20 cellular contexts compared by ENCODE assay signal in the genomic region with DNA sequence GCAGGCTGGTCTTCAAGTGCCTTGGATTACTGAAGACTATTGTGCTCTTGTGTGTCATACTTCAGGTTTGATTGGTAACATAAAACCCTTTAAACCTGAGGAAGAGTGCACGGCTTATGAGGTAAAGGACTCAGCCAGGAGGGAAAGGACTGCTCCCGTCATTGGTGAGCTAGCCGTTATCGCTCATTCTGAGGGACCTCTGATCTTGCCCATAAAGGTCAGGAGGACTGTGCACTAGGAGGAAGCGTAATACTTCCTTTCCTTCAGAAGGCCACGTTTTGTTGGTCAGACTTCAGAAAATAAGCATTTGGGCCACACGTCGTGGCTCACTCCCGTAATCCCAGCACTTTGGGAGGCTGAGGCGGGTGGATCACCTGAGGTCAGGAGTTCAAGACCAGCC. TPM values are rescaled to one million over a fixed set of nuclear protein-coding genes. Genes with fewer than 3 reads are reported as not detected.
DNase-seq lines count a peak whose midpoint lies in the region; ATAC-seq, FAIRE-seq and TF ChIP-seq lines count a peak whose summit lies in the region.
"Had no signal": no experiment of that assay in that cellular context is flagged by ENCODE, and none has a peak within 500 bp of the region (broad histone marks: within the 10 kb centered on the region; RNA-seq: fewer than 3 reads in every experiment).

No MANE protein-coding gene starts in this region.

- no peak overlapping the region for H3K14ac ChIP-seq in neuronal stem cell (ENCODE audit: low read length)

- H2AFZ ChIP-seq in DND-41 (ENCODE audit: low read depth, low read length) (no peak overlapping the region), K562 (ENCODE audit: low read depth, low read length) (no peak overlapping the region), neuronal stem cell (ENCODE audit: low read length) (no peak overlapping the region)
- H2AFZ ChIP-seq: GM23248 had no signal

- H3K27ac ChIP-seq in DND-41 (ENCODE audit: low read length): 0 out of 2 replicates have a peak overlapping the region, but pooled peaks have one; percentile 28
- peak overlapping the region; percentile 16; the same call in 1 of the 2 replicates for H3K27ac ChIP-seq in HL-60 (replicated peaks)
- H3K27ac ChIP-seq in K562 (ENCODE audit: extremely low read depth, low read depth, low read length): no peak overlapping the region
- no peak overlapping the region for H3K27ac ChIP-seq in neuronal stem cell (replicated peaks; ENCODE audit: low read length)
- H3K27ac ChIP-seq: GM23248 had no signal

- H4K8ac ChIP-seq in neuronal stem cell (ENCODE audit: low read depth, low read length): no peak overlapping the region

- no peak overlapping the region for H3K23ac ChIP-seq in neuronal stem cell (ENCODE audit: low read depth, low read length, poor library complexity)

- H3K4me1 ChIP-seq in DND-41 (ENCODE audit: insufficient read depth, low read length) (no peaks in the 10 kb centered on the region), K562 (replicated peaks in 1 of 2; ENCODE audit: control insufficient read depth in 2 of 2, insufficient read depth in 2 of 2, low read length in 2 of 2) (no peaks in the 10 kb centered on the region; a peak in 2 of 5 replicates), neuronal stem cell (ENCODE audit: control insufficient read depth in 2 of 2, insufficient read depth in 1 of 2, low read depth in 1 of 2, low read length in 2 of 2) (no peaks in the 10 kb centered on the region)
- H3K4me1 ChIP-seq: Caco-2 had no signal

- H3K4me2 ChIP-seq in DND-41 (ENCODE audit: insufficient read depth, low read length): no peak overlapping the region
- no peak overlapping the region for H3K4me2 ChIP-seq in K562 (ENCODE audit: insufficient read depth, low read length)
- H3K4me2 ChIP-seq in neuronal stem cell (ENCODE audit: insufficient read depth, low read length, poor library complexity, severe bottlenecking): no peak overlapping the region

- in situ Hi-C loops in K562 (cut with MboI): no loop called here
- in situ Hi-C loops in GM13976 (cut with MboI; ENCODE audit: low sequenced_read_pairs, unreplicated experiment): no loop called here

- BruUV-seq in K562 (replicated peaks; lab: Mats Ljungman, UMichigan): no TSS peak

- H3K4me3 ChIP-seq in DND-41 (ENCODE audit: low read depth in 1 of 2, low read length in 2 of 2) (no peak overlapping the region), HL-60 (replicated peaks; ENCODE audit: insufficient read depth, low read length) (no peak overlapping the region), K562 (no peak overlapping the region), neuronal stem cell (ENCODE audit: low read length in 2 of 2) (no peak overlapping the region), foreskin fibroblast (ENCODE audit: low read depth in 1 of 2, low read length in 2 of 2) (no peak overlapping the region)
- H3K4me3 ChIP-seq: GM12878, GM23248 had no signal

- H3K79me2 ChIP-seq in DND-41 (ENCODE audit: insufficient read depth, low read length) (peaks cover 78% of the 10 kb centered on the region), K562 (ENCODE audit: control insufficient read depth, insufficient read depth, low read length) (no peaks in the 10 kb centered on the region)

- ATAC-seq in DND-41 (ENCODE audit: insufficient read depth, low read depth) (no peak), K562 (no peak), GM21381 (IDR thresholded peaks at IDR 0.05; ENCODE audit: unreplicated experiment) (no peak)
- ATAC-seq: CD8-positive, alpha-beta T cell; GM12878 had no signal

- H3K27me3 ChIP-seq in DND-41 (ENCODE audit: insufficient read depth, low read length, poor library complexity) (no peaks in the 10 kb centered on the region), HL-60 (ENCODE audit: insufficient read depth, poor library complexity, severe bottlenecking) (no peaks in the 10 kb centered on the region), K562 (ENCODE audit: control insufficient read depth in 2 of 2, insufficient read depth in 2 of 2, low read length in 2 of 2) (no peaks in the 10 kb centered on the region), neuronal stem cell (ENCODE audit: control insufficient read depth in 3 of 3, insufficient read depth in 3 of 3, low read depth in 1 of 3, low read length in 3 of 3) (no peaks in the 10 kb centered on the region)

- H3K9ac ChIP-seq in DND-41 (ENCODE audit: low read depth, low read length) (no peak overlapping the region), K562 (ENCODE audit: insufficient read depth in 1 of 2, low read depth in 2 of 2, low read length in 2 of 2) (no peak overlapping the region), neuronal stem cell (ENCODE audit: low read depth, low read length, poor library complexity) (peak overlapping the region; percentile 27)
- H3K9ac ChIP-seq: GM23248 had no signal

- no peak for TF ChIP-seq POLR2A in K562 (conservative IDR thresholded peaks at IDR 0.05)

- 81% methylated on average over 10 of the region's 10 CpGs for WGBS in K562 (ENCODE audit: insufficient coverage, low coverage, missing lambda C conversion rate)
- whole genome bisulfite sequencing in neuronal stem cell (ENCODE audit: extremely low coverage in 2 of 2, insufficient read length in 2 of 2, insufficient replicate concordance in 1 of 2), 2 donors: no CpG with 5 or more reads among the region's 10 CpGs

- H2BK15ac ChIP-seq in neuronal stem cell (ENCODE audit: low read length): no peak overlapping the region

- no peak overlapping the region for H2BK12ac ChIP-seq in neuronal stem cell (ENCODE audit: low read length)

- H3K9me1 ChIP-seq in K562 (ENCODE audit: control insufficient read depth, insufficient read depth, low read length): no peaks in the 10 kb centered on the region

- no peak overlapping the region for H4K91ac ChIP-seq in neuronal stem cell (ENCODE audit: low read depth, low read length, poor library complexity)

- intact Hi-C loops in K562 (cut with micrococcal nuclease): no loop called here

- no peak overlapping the region for H2BK120ac ChIP-seq in neuronal stem cell (ENCODE audit: low read depth, low read length)

- peaks cover 48% of the 10 kb centered on the region for H3K36me3 ChIP-seq in DND-41 (ENCODE audit: insufficient read depth, low read length)
- 0 out of 3 replicates have a peak, but pooled peaks cover 2% of the 10 kb centered on the region for H3K36me3 ChIP-seq in K562 (ENCODE audit: control insufficient read depth, insufficient read depth, low read length)
- H3K36me3 ChIP-seq in neuronal stem cell (replicated peaks in 1 of 2; ENCODE audit: control insufficient read depth in 2 of 2, insufficient read depth in 2 of 2, low read length in 2 of 2): no peaks in the 10 kb centered on the region

- H2BK5ac ChIP-seq in neuronal stem cell (ENCODE audit: low read length): no peak overlapping the region

- no peak overlapping the region for H2AK5ac ChIP-seq in neuronal stem cell (ENCODE audit: low read depth, low read length)

- no peak for FAIRE-seq in K562 (lab: Jason Lieb, UNC)
- FAIRE-seq: GM12878, H1 had no signal

- no peak overlapping the region for H3K4ac ChIP-seq in neuronal stem cell (ENCODE audit: low read length)

- POLR2A ChIA-PET in K562 (lab: Yijun Ruan, JAX): no interaction called here

- H4K20me1 ChIP-seq in DND-41 (ENCODE audit: insufficient read depth, low read length) (peaks cover 15% of the 10 kb centered on the region), K562 (replicated peaks; ENCODE audit: control insufficient read depth, insufficient read depth, low read length) (no peaks in the 10 kb centered on the region)

- TF ChIP-seq EP300 in K562 (IDR thresholded peaks at IDR 0.05; ENCODE audit: low read length): no peak

- no peaks in the 10 kb centered on the region for H3K9me3 ChIP-seq in DND-41 (ENCODE audit: insufficient read depth, low read length, severe bottlenecking)
- no peaks in the 10 kb centered on the region for H3K9me3 ChIP-seq in K562 (replicated peaks; ENCODE audit: control insufficient read depth, insufficient read depth, low read depth, low read length)
- H3K9me3 ChIP-seq in neuronal stem cell (replicated peaks in 1 of 2; ENCODE audit: control insufficient read depth in 2 of 2, insufficient read depth in 1 of 2, low read depth in 1 of 2, low read length in 2 of 2): no peaks in the 10 kb centered on the region
- H3K9me3 ChIP-seq: Caco-2 had no signal

- CTCF ChIA-PET in K562 (lab: Yijun Ruan, JAX; ENCODE audit: low intra/inter-chr PET ratio): no interaction called here

- H3K18ac ChIP-seq in neuronal stem cell (ENCODE audit: low read length): no peak overlapping the region

- TF ChIP-seq CTCF in DND-41 (IDR thresholded peaks at IDR 0.05; ENCODE audit: borderline replicate concordance, extremely low read depth, low read length, poor library complexity, severe bottlenecking) (no peak), HL-60 (IDR thresholded peaks at IDR 0.05; ENCODE audit: insufficient read depth, low read length) (no peak), K562 (IDR thresholded peaks at IDR 0.05 in 2 of 3, conservative IDR thresholded peaks at IDR 0.05 in 1 of 3; ENCODE audit: insufficient read depth in 2 of 3, low read depth in 1 of 3, low read length in 3 of 3) (no peak), GM13976 (IDR thresholded peaks at IDR 0.05; ENCODE audit: borderline replicate concordance, control extremely low read depth, extremely low read depth, insufficient read depth, missing control alignments) (no peak), foreskin fibroblast (IDR thresholded peaks at IDR 0.05; ENCODE audit: low read depth, low read length) (no peak)

- no peaks in the 10 kb centered on the region for H3K79me1 ChIP-seq in neuronal stem cell (ENCODE audit: low read depth, low read length)

- no peak for DNase-seq in DND-41
- no peak for DNase-seq in HL-60 (ENCODE audit: low read depth in 1 of 2, low spot score in 1 of 2)
- DNase-seq in K562 (ENCODE audit: extremely low read depth in 1 of 4, low spot score in 3 of 4): no peak
- DNase-seq in neuronal stem cell (ENCODE audit: low spot score): no peak
- no peak for DNase-seq in GM13976 (ENCODE audit: low spot score)
- no peak for DNase-seq in foreskin fibroblast
- no peak for DNase-seq in hippocampal formation (lab: John Stamatoyannopoulos, UW)
- DNase-seq: C1 segment of cervical spinal cord; Caco-2; CD4-positive, CD25-positive, alpha-beta regulatory T cell; CD8-positive, alpha-beta T cell; DMS153; EL; GDM1; GM23248; H7; HCEC 1CT had no signal

- no peak for TF ChIP-seq RAD21 in K562 (CRISPR knock-in tag; conservative IDR thresholded peaks at IDR 0.05 in 1 of 2, IDR thresholded peaks at IDR 0.05 in 1 of 2)

RNA-seq across cellular contexts. Expression of gene PXK, which starts 37.7 kb away (rescaled TPM):
- total RNA-seq in K562 (2011; cell fraction: chromatin; rRNA removed; ENCODE audit: low replicate concordance): 19.9 and 36.7 TPM in 2 replicates
- total RNA-seq in K562 (2011; cell fraction: nucleolus; rRNA removed): 8.7 and 14.6 TPM in 2 replicates
- 18.6 and 35.0 TPM in 2 replicates for total RNA-seq in K562 (2011; cell fraction: nucleoplasm; rRNA removed)
- 11.3 and 12.4 TPM in 2 replicates for total RNA-seq in K562 (2014; rRNA removed)
- 12.9 and 15.3 TPM in 2 replicates for total RNA-seq in K562 (2014; rRNA removed; fragmentation: Illumina TruSeq; extraction: Trizol)
- 9.7 and 10.0 TPM in 2 replicates for total RNA-seq in K562 (2015; rRNA removed; fragmentation: Illumina TruSeq; extraction: Trizol)
- 10.8 and 14.0 TPM in 2 replicates for total RNA-seq in K562 (2021)
- polyA plus RNA-seq in K562 (2011; rRNA removed): 10.6 and 11.1 TPM in 2 replicates
- polyA plus RNA-seq in K562 (2011; cell fraction: cytosol; rRNA removed): 7.0 and 8.9 TPM in 2 replicates
- polyA plus RNA-seq in K562 (2011; cell fraction: nucleus; rRNA removed): 13.1 and 15.3 TPM in 2 replicates
- polyA plus RNA-seq in K562 (2012): 6.3 and 17.9 TPM in 2 replicates
- polyA plus RNA-seq in K562 (2014; fragmentation: Illumina TruSeq; extraction: Trizol): 15.3 and 19.9 TPM in 2 replicates
- 1 to 10 TPM; 3.3 to 4.8 TPM for polyA plus RNA-seq in K562 (2014; fragmentation: Nextera tagmentation; extraction: Ambion mirVana)
- polyA plus RNA-seq in K562 (2014; rRNA removed): 12.7 and 14.5 TPM in 2 replicates
- 13.2 and 15.9 TPM in 2 replicates for polyA minus RNA-seq in K562 (2011; rRNA and poly(A)+ RNA removed)
- 6.5 and 8.0 TPM in 2 replicates for polyA minus RNA-seq in K562 (2011; cell fraction: cytosol; rRNA and poly(A)+ RNA removed)
- 7.7 and 11.8 TPM in 2 replicates for polyA minus RNA-seq in K562 (2011; cell fraction: nucleus; rRNA and poly(A)+ RNA removed)
- polyA plus RNA-seq in neuronal stem cell (2013, experiment 1 of 2): 7.1 TPM
- 7.1 TPM for polyA plus RNA-seq in neuronal stem cell (2013, experiment 2 of 2)

Comparison
In these comparisons a context has a peak if more than half of its experiments do, and no peak if none do; other contexts are left out.
1. H3K27ac ChIP-seq: peak in DND-41 (single experiment) and HL-60 (single experiment); none in K562 (single experiment) and neuronal stem cell (single experiment).